37 cellular contexts compared by ENCODE assay signal in genomic region chr19:15050639-15051038, GRCh38. TPM values are rescaled to one million over a fixed set of nuclear protein-coding genes. Genes with fewer than 3 reads are reported as not detected.
"Had no signal": no experiment of that assay in that cellular context is flagged by ENCODE, and none has a peak within 500 bp of the region (broad histone marks: within the 10 kb centered on the region; RNA-seq: fewer than 3 reads in every experiment).

No MANE protein-coding gene starts in this region.

- DNase-seq: activated B cell treated with CpG ODN at 0.5 μM for 24 hours; activated CD4-positive, alpha-beta memory T cell treated with anti-CD3 and anti-CD28 coated beads for 36 hours; activated CD4-positive, alpha-beta T cell treated with anti-CD3 and anti-CD28 coated beads for 4 hours; activated CD4-positive, alpha-beta T cell treated with anti-CD3 and anti-CD28 coated beads, Interleukin-2, amount 10 ng/mL, durations not matched to agents 24 days and 14 days; activated CD4-positive, alpha-beta T cell treated with anti-CD3 and anti-CD28 coated beads, Interleukin-2, amount 50 U/mL, for 1 hour; activated CD4-positive, alpha-beta T cell treated with anti-CD3 and anti-CD28 coated beads, Interleukin-2, amount 50 U/mL, for 4 hours; activated CD4-positive, CD25-positive, alpha-beta regulatory T cell treated with anti-CD3 and anti-CD28 coated beads, Interleukin-2, amount 50 U/mL, for 72 hours; activated CD8-positive, alpha-beta memory T cell treated with anti-CD3 and anti-CD28 coated beads for 24 hours; activated CD8-positive, alpha-beta memory T cell treated with anti-CD3 and anti-CD28 coated beads, Interleukin-2, amount 10 ng/mL, durations not matched to agents 7 days and 5 days; activated CD8-positive, alpha-beta memory T cell treated with anti-CD3 and anti-CD28 coated beads, Interleukin-2, amount 50 U/mL, for 48 hours; activated CD8-positive, alpha-beta T cell treated with anti-CD3 and anti-CD28 coated beads for 36 hours; activated effector memory CD4-positive, alpha-beta T cell treated with Interleukin-2 at 50 U/mL for 16 hours; activated gamma-delta T cell; activated naive CD4-positive, alpha-beta T cell treated with anti-CD3 and anti-CD28 coated beads, Interleukin-2, amount 10 ng/mL, durations not matched to agents 7 days and 5 days; activated naive CD4-positive, alpha-beta T cell treated with Interleukin-2 at 50 U/mL for 16 hours; activated naive CD8-positive, alpha-beta T cell treated with anti-CD3 and anti-CD28 coated beads, Interleukin-2, amount 10 ng/mL, durations not matched to agents 7 days and 5 days; activated naive CD8-positive, alpha-beta T cell treated with anti-CD3 and anti-CD28 coated beads, Interleukin-2, amount 50 U/mL, for 24 hours; activated T-cell treated with anti-CD3 and anti-CD28 coated beads, Interleukin-2, amount 50 U/mL, for 24 hours; activated T-cell treated with anti-CD3 and anti-CD28 coated beads, Interleukin-2, amount 50 U/mL, for 48 hours; amygdala; anterior cingulate cortex; caudate nucleus; cerebellar nuclear complex; T-helper 2 cell; T-helper 9 cell had no signal

- ATAC-seq: activated CD8-positive, alpha-beta memory T cell treated with anti-CD3 and anti-CD28 coated beads, Interleukin-2, amount 10 ng/mL, durations not matched to agents 7 days and 5 days; activated CD8-positive, alpha-beta T cell treated with anti-CD3 and anti-CD28 coated beads for 36 hours; activated naive CD8-positive, alpha-beta T cell treated with anti-CD3 and anti-CD28 coated beads, Interleukin-2, amount 50 U/mL, for 24 hours had no signal

- H3K36me3 ChIP-seq: ascending aorta, cardiac muscle cell had no signal

- H3K27me3 ChIP-seq: ascending aorta, cardiac muscle cell had no signal

- H3K27me3 Mint-ChIP-seq: activated CD4-positive, alpha-beta T cell treated with anti-CD3 and anti-CD28 coated beads, Interleukin-2, amount 10 ng/mL, durations not matched to agents 24 days and 14 days; activated CD8-positive, alpha-beta memory T cell treated with anti-CD3 and anti-CD28 coated beads, Interleukin-2, amount 10 ng/mL, durations not matched to agents 7 days and 5 days; activated naive CD8-positive, alpha-beta T cell treated with anti-CD3 and anti-CD28 coated beads, Interleukin-2, amount 10 ng/mL, durations not matched to agents 7 days and 5 days had no signal

- H3K9me3 ChIP-seq: ascending aorta had no signal

- H3K27ac Mint-ChIP-seq: activated B cell treated with CpG ODN at 0.5 μM for 24 hours; activated CD4-positive, alpha-beta memory T cell treated with anti-CD3 and anti-CD28 coated beads for 36 hours; activated CD4-positive, alpha-beta T cell treated with anti-CD3 and anti-CD28 coated beads, Interleukin-2, amount 10 ng/mL, durations not matched to agents 24 days and 14 days; activated CD8-positive, alpha-beta memory T cell treated with anti-CD3 and anti-CD28 coated beads, Interleukin-2, amount 10 ng/mL, durations not matched to agents 7 days and 5 days; activated CD8-positive, alpha-beta T cell treated with anti-CD3 and anti-CD28 coated beads for 36 hours; activated naive CD4-positive, alpha-beta T cell treated with anti-CD3 and anti-CD28 coated beads, Interleukin-2, amount 10 ng/mL, durations not matched to agents 7 days and 5 days; activated naive CD4-positive, alpha-beta T cell treated with anti-CD3 and anti-CD28 coated beads, Interleukin-2, amount 50 U/mL, for 24 hours; activated naive CD8-positive, alpha-beta T cell; activated naive CD8-positive, alpha-beta T cell treated with anti-CD3 and anti-CD28 coated beads, Interleukin-2, amount 10 ng/mL, durations not matched to agents 7 days and 5 days; activated naive CD8-positive, alpha-beta T cell treated with anti-CD3 and anti-CD28 coated beads, Interleukin-2, amount 50 U/mL, for 24 hours; activated T-cell treated with anti-CD3 and anti-CD28 coated beads, Interleukin-2, amount 50 U/mL, for 24 hours; activated T-helper 2 cell treated with anti-CD3 and anti-CD28 coated beads, Interferon-gamma antibody, Interleukin-2, Interleukin-4, amounts not matched to agents 10 μg/mL and 5 μg/mL and 100 μg/mL, durations not matched to agents 14 hours and 24 hours and 36 hours; brain; T-helper 1 cell treated with Interleukin-12 subunit alpha and Interleukin-12 subunit beta and Interleukin-4 antibody, amounts not matched to agents 30 μg/mL and 1 μg/mL, for 36 hours; T-helper 2 cell treated with Interferon-gamma antibody and Interleukin-4, amounts not matched to agents 5 μg/mL and 100 μg/mL, for 36 hours had no signal

- H3K4me1 ChIP-seq: ascending aorta had no signal

- H3K27ac ChIP-seq: ascending aorta, cardiac muscle cell, VCaP had no signal

- H3K4me3 ChIP-seq: ascending aorta, cardiac muscle cell had no signal

- H3K4me3 Mint-ChIP-seq: activated B cell treated with CpG ODN at 0.5 μM for 24 hours; activated CD4-positive, alpha-beta memory T cell treated with anti-CD3 and anti-CD28 coated beads for 36 hours; activated CD4-positive, alpha-beta T cell treated with anti-CD3 and anti-CD28 coated beads, Interleukin-2, amount 10 ng/mL, durations not matched to agents 24 days and 14 days; activated CD8-positive, alpha-beta memory T cell treated with anti-CD3 and anti-CD28 coated beads, Interleukin-2, amount 10 ng/mL, durations not matched to agents 7 days and 5 days; activated CD8-positive, alpha-beta T cell treated with anti-CD3 and anti-CD28 coated beads for 36 hours; activated naive CD4-positive, alpha-beta T cell treated with anti-CD3 and anti-CD28 coated beads, Interleukin-2, amount 10 ng/mL, durations not matched to agents 7 days and 5 days; activated naive CD4-positive, alpha-beta T cell treated with anti-CD3 and anti-CD28 coated beads, Interleukin-2, amount 50 U/mL, for 24 hours; activated naive CD8-positive, alpha-beta T cell; activated naive CD8-positive, alpha-beta T cell treated with anti-CD3 and anti-CD28 coated beads, Interleukin-2, amount 10 ng/mL, durations not matched to agents 7 days and 5 days; activated naive CD8-positive, alpha-beta T cell treated with anti-CD3 and anti-CD28 coated beads, Interleukin-2, amount 50 U/mL, for 24 hours; activated T-cell treated with anti-CD3 and anti-CD28 coated beads, Interleukin-2, amount 50 U/mL, for 24 hours; brain; central memory CD8-positive, alpha-beta T cell; T-helper 1 cell treated with Interleukin-12 subunit alpha and Interleukin-12 subunit beta and Interleukin-4 antibody, amounts not matched to agents 30 μg/mL and 1 μg/mL, for 36 hours; T-helper 2 cell treated with Interferon-gamma antibody and Interleukin-4, amounts not matched to agents 5 μg/mL and 100 μg/mL, for 36 hours had no signal

- H3K9me3 Mint-ChIP-seq: activated B cell treated with CpG ODN at 0.5 μM for 24 hours; activated CD4-positive, alpha-beta memory T cell treated with anti-CD3 and anti-CD28 coated beads for 36 hours; activated CD4-positive, alpha-beta T cell treated with anti-CD3 and anti-CD28 coated beads, Interleukin-2, amount 10 ng/mL, durations not matched to agents 24 days and 14 days; activated CD8-positive, alpha-beta T cell treated with anti-CD3 and anti-CD28 coated beads for 36 hours; activated naive CD4-positive, alpha-beta T cell treated with anti-CD3 and anti-CD28 coated beads, Interleukin-2, amount 10 ng/mL, durations not matched to agents 7 days and 5 days; activated naive CD4-positive, alpha-beta T cell treated with anti-CD3 and anti-CD28 coated beads, Interleukin-2, amount 50 U/mL, for 24 hours; activated naive CD8-positive, alpha-beta T cell treated with anti-CD3 and anti-CD28 coated beads, Interleukin-2, amount 10 ng/mL, durations not matched to agents 7 days and 5 days; activated naive CD8-positive, alpha-beta T cell treated with anti-CD3 and anti-CD28 coated beads, Interleukin-2, amount 50 U/mL, for 24 hours; activated T-cell treated with anti-CD3 and anti-CD28 coated beads, Interleukin-2, amount 50 U/mL, for 24 hours; activated T-helper 2 cell treated with anti-CD3 and anti-CD28 coated beads, Interferon-gamma antibody, Interleukin-2, Interleukin-4, amounts not matched to agents 10 μg/mL and 5 μg/mL and 100 μg/mL, durations not matched to agents 14 hours and 24 hours and 36 hours; central memory CD8-positive, alpha-beta T cell; T-helper 1 cell treated with Interleukin-12 subunit alpha and Interleukin-12 subunit beta and Interleukin-4 antibody, amounts not matched to agents 30 μg/mL and 1 μg/mL, for 36 hours; T-helper 2 cell treated with Interferon-gamma antibody and Interleukin-4, amounts not matched to agents 5 μg/mL and 100 μg/mL, for 36 hours had no signal

- H3K36me3 Mint-ChIP-seq: activated CD4-positive, alpha-beta memory T cell treated with anti-CD3 and anti-CD28 coated beads for 36 hours; activated CD8-positive, alpha-beta memory T cell treated with anti-CD3 and anti-CD28 coated beads, Interleukin-2, amount 10 ng/mL, durations not matched to agents 7 days and 5 days; activated naive CD4-positive, alpha-beta T cell treated with anti-CD3 and anti-CD28 coated beads, Interleukin-2, amount 10 ng/mL, durations not matched to agents 7 days and 5 days; activated naive CD4-positive, alpha-beta T cell treated with anti-CD3 and anti-CD28 coated beads, Interleukin-2, amount 50 U/mL, for 24 hours; activated naive CD8-positive, alpha-beta T cell; activated naive CD8-positive, alpha-beta T cell treated with anti-CD3 and anti-CD28 coated beads, Interleukin-2, amount 10 ng/mL, durations not matched to agents 7 days and 5 days; brain had no signal

- H3K4me1 Mint-ChIP-seq: activated B cell treated with CpG ODN at 0.5 μM for 24 hours; activated CD4-positive, alpha-beta T cell treated with anti-CD3 and anti-CD28 coated beads, Interleukin-2, amount 10 ng/mL, durations not matched to agents 24 days and 14 days; activated CD8-positive, alpha-beta memory T cell treated with anti-CD3 and anti-CD28 coated beads, Interleukin-2, amount 10 ng/mL, durations not matched to agents 7 days and 5 days; activated naive CD4-positive, alpha-beta T cell treated with anti-CD3 and anti-CD28 coated beads, Interleukin-2, amount 10 ng/mL, durations not matched to agents 7 days and 5 days; activated naive CD4-positive, alpha-beta T cell treated with anti-CD3 and anti-CD28 coated beads, Interleukin-2, amount 50 U/mL, for 24 hours; activated naive CD8-positive, alpha-beta T cell treated with anti-CD3 and anti-CD28 coated beads, Interleukin-2, amount 10 ng/mL, durations not matched to agents 7 days and 5 days; activated naive CD8-positive, alpha-beta T cell treated with anti-CD3 and anti-CD28 coated beads, Interleukin-2, amount 50 U/mL, for 24 hours; brain; central memory CD8-positive, alpha-beta T cell had no signal

RNA-seq across cellular contexts. Expression of gene CASP14, which starts 1.4 kb away (rescaled TPM):
- total RNA-seq: activated B cell treated with CpG ODN at 0.5 μM for 24 hours; activated CD4-positive, alpha-beta memory T cell treated with anti-CD3 and anti-CD28 coated beads for 36 hours; activated CD4-positive, alpha-beta T cell treated with anti-CD3 and anti-CD28 coated beads, Interleukin-2, amount 10 ng/mL, durations not matched to agents 24 days and 14 days; activated CD8-positive, alpha-beta memory T cell treated with anti-CD3 and anti-CD28 coated beads, Interleukin-2, amount 10 ng/mL, durations not matched to agents 7 days and 5 days; activated CD8-positive, alpha-beta T cell treated with anti-CD3 and anti-CD28 coated beads for 36 hours; activated naive CD8-positive, alpha-beta T cell treated with anti-CD3 and anti-CD28 coated beads, Interleukin-2, amount 10 ng/mL, durations not matched to agents 7 days and 5 days; activated T-helper 2 cell treated with anti-CD3 and anti-CD28 coated beads, Interferon-gamma antibody, Interleukin-2, Interleukin-4, amounts not matched to agents 10 μg/mL and 5 μg/mL and 100 μg/mL, durations not matched to agents 14 hours and 24 hours and 36 hours; ascending aorta; bronchial epithelial cell; cardiac muscle cell; chondrocyte had no signal

RNA-seq across cellular contexts. Expression of gene OR1I1, which starts 31.4 kb away (rescaled TPM):
- total RNA-seq: activated B cell treated with CpG ODN at 0.5 μM for 24 hours; activated CD4-positive, alpha-beta memory T cell treated with anti-CD3 and anti-CD28 coated beads for 36 hours; activated CD4-positive, alpha-beta T cell treated with anti-CD3 and anti-CD28 coated beads, Interleukin-2, amount 10 ng/mL, durations not matched to agents 24 days and 14 days; activated CD8-positive, alpha-beta memory T cell treated with anti-CD3 and anti-CD28 coated beads, Interleukin-2, amount 10 ng/mL, durations not matched to agents 7 days and 5 days; activated CD8-positive, alpha-beta T cell treated with anti-CD3 and anti-CD28 coated beads for 36 hours; activated naive CD8-positive, alpha-beta T cell treated with anti-CD3 and anti-CD28 coated beads, Interleukin-2, amount 10 ng/mL, durations not matched to agents 7 days and 5 days; activated T-helper 2 cell treated with anti-CD3 and anti-CD28 coated beads, Interferon-gamma antibody, Interleukin-2, Interleukin-4, amounts not matched to agents 10 μg/mL and 5 μg/mL and 100 μg/mL, durations not matched to agents 14 hours and 24 hours and 36 hours; ascending aorta; bronchial epithelial cell; cardiac muscle cell; chondrocyte had no signal

RNA-seq across cellular contexts. Expression of gene SYDE1, which starts 56.6 kb away (rescaled TPM):
- total RNA-seq: activated B cell treated with CpG ODN at 0.5 μM for 24 hours had no signal
